Comparison of ENCODE assay signal across 26 cellular contexts in genomic region chr1:65993047-65993363, GRCh38.
DNase-seq lines count a peak whose midpoint lies in the region; ATAC-seq and TF ChIP-seq lines count a peak whose summit lies in the region.
"Had no signal": no experiment of that assay in that cellular context is flagged by ENCODE, and none has a peak within 500 bp of the region (broad histone marks: within the 10 kb centered on the region; RNA-seq: fewer than 3 reads in every experiment).

No MANE protein-coding gene starts in this region.

- 69% methylated on average over 6 of the region's 6 CpGs for WGBS in suprapubic skin

- H3K4me3 ChIP-seq in suprapubic skin = peak overlapping the region; percentile 0
- H3K4me3 ChIP-seq: lower lobe of right lung, prostate gland, thoracic aorta, uterus had no signal

- no peak for TF ChIP-seq POLR2A in suprapubic skin (IDR thresholded peaks at IDR 0.05)

- no peak overlapping the region for H3K27ac ChIP-seq in suprapubic skin
- H3K27ac ChIP-seq: lower lobe of right lung, neutrophil, prostate gland, thoracic aorta, uterus had no signal

- H3K27me3 ChIP-seq in suprapubic skin = no peaks in the 10 kb centered on the region
- H3K27me3 ChIP-seq: neutrophil had no signal

- H3K9me3 ChIP-seq in suprapubic skin = no peaks in the 10 kb centered on the region
- H3K9me3 ChIP-seq: lower lobe of right lung, neutrophil, prostate gland, thoracic aorta, uterus had no signal

- TF ChIP-seq CTCF in suprapubic skin (IDR thresholded peaks at IDR 0.05) = no peak

- H3K4me1 ChIP-seq in suprapubic skin = no peaks in the 10 kb centered on the region
- H3K4me1 ChIP-seq: lower lobe of right lung, prostate gland, uterus had no signal

- no peak for TF ChIP-seq EP300 in suprapubic skin (IDR thresholded peaks at IDR 0.05)

- no peak for ATAC-seq in GM19455 (IDR thresholded peaks at IDR 0.05; ENCODE audit: unreplicated experiment)
- ATAC-seq: lower lobe of right lung; stimulated activated memory B cell treated with anti-CD40 and anti-IgM and Interleukin-4, amounts not matched to agents 10 μg/mL and 1 μg/mL and 100 μg/mL, for 72 hours had no signal

- DNase-seq in NCI-H526 treated with DMSO at 0.1 percent for 48 hours (lab: John Stamatoyannopoulos, UW) = peak; percentile 55
- DNase-seq in astrocyte of the hippocampus (ENCODE audit: low read depth, low spot score) = peak; percentile 20
- DNase-seq in inferior parietal cortex (ENCODE audit: extremely low spot score) = peak; percentile 63
- DNase-seq in suprapubic skin (ENCODE audit: low spot score in 2 of 2) = no peak
- no peak for DNase-seq in SW 1271 (lab: John Stamatoyannopoulos, UW)
- DNase-seq in activated CD4-positive, CD25-positive, alpha-beta regulatory T cell treated with anti-CD3 and anti-CD28 coated beads, Interleukin-2, amount 50 U/mL, for 72 hours = no peak
- DNase-seq: activated CD4-positive, alpha-beta T cell treated with anti-CD3 and anti-CD28 coated beads for 48 hours; activated CD8-positive, alpha-beta memory T cell treated with anti-CD3 and anti-CD28 coated beads for 24 hours; activated gamma-delta T cell; activated naive CD8-positive, alpha-beta T cell treated with anti-CD3 and anti-CD28 coated beads, Interleukin-2, amount 10 ng/mL, durations not matched to agents 7 days and 5 days; CD4-positive, alpha-beta memory T cell; effector memory CD4-positive, alpha-beta T cell; erythroblast; kidney; lower lobe of right lung; NCI-H1105; NCI-H1930; NCI-H774; RPMI8226; stimulated activated CD4-positive, alpha-beta T cell treated with anti-CD3 and anti-CD28 coated beads, Interleukin-4, amount 100 ng/mL, for 4 hours; uterus had no signal

- no peaks in the 10 kb centered on the region for H3K36me3 ChIP-seq in suprapubic skin
- H3K36me3 ChIP-seq: lower lobe of right lung, neutrophil, prostate gland, thoracic aorta, uterus had no signal

Comparison
In these comparisons a context has a peak if more than half of its experiments do, and no peak if none do; other contexts are left out.
1. DNase-seq: peak in NCI-H526 treated with DMSO at 0.1 percent for 48 hours (single experiment), astrocyte of the hippocampus (single experiment) and inferior parietal cortex (single experiment); none in suprapubic skin (0 of 2), SW 1271 (0 of 2) and activated CD4-positive, CD25-positive, alpha-beta regulatory T cell treated with anti-CD3 and anti-CD28 coated beads, Interleukin-2, amount 50 U/mL, for 72 hours (single experiment).